ENCODE assay signal across 9 cellular contexts in genomic region chr1:84988588-84988987, GRCh38.
DNase-seq lines count a peak whose midpoint lies in the region; ATAC-seq, FAIRE-seq and TF ChIP-seq lines count a peak whose summit lies in the region.
"Had no signal": no experiment of that assay in that cellular context is flagged by ENCODE, and none has a peak within 500 bp of the region (broad histone marks: within the 10 kb centered on the region; RNA-seq: fewer than 3 reads in every experiment).

No MANE protein-coding gene starts in this region.

- H3K79me2 ChIP-seq in SU-DHL-6 (ENCODE audit: insufficient read depth, low read length) = peaks cover 75% of the 10 kb centered on the region

- no peak overlapping the region for H2AFZ ChIP-seq in SU-DHL-6 (ENCODE audit: low read depth, low read length, severe bottlenecking)

- H3K27ac ChIP-seq in SU-DHL-6 (ENCODE audit: low read depth, low read length) (peak overlapping the region; percentile 22; the same call in 1 of the 2 replicates), caudate nucleus (ENCODE audit: low read depth, low read length) (no peak overlapping the region)

- peak overlapping the region; percentile 32 for H3K4me2 ChIP-seq in SU-DHL-6 (ENCODE audit: low read depth, low read length, poor library complexity, severe bottlenecking)

- TF ChIP-seq CTCF in GM06990 (IDR thresholded peaks at IDR 0.05; ENCODE audit: insufficient read depth, low read length, poor library complexity, severe bottlenecking) = no peak
- TF ChIP-seq CTCF in SU-DHL-6 (IDR thresholded peaks at IDR 0.05; ENCODE audit: insufficient read depth, low read length, poor library complexity, severe bottlenecking) = no peak

- ATAC-seq in HG02938 (IDR thresholded peaks at IDR 0.05; ENCODE audit: unreplicated experiment) (peak; percentile 55), SK-N-SH treated with all-trans-retinoic acid at 6 μM for 48 hours (no peak)
- ATAC-seq: right cardiac atrium had no signal

- H3K4me3 ChIP-seq in GM06990 (replicated peaks; ENCODE audit: low read depth, low read length) (peak overlapping the region; percentile 17), SU-DHL-6 (ENCODE audit: insufficient read depth, low read length, poor library complexity, severe bottlenecking) (no peak overlapping the region)

- H3K9me3 ChIP-seq in SU-DHL-6 (ENCODE audit: insufficient read depth, low read length) = no peaks in the 10 kb centered on the region

- 0 out of 2 replicates have a peak, but pooled peaks cover 7% of the 10 kb centered on the region for H3F3A ChIP-seq in SU-DHL-6 (ENCODE audit: insufficient read depth)

- H3K27me3 ChIP-seq in GM06990 (replicated peaks; ENCODE audit: control insufficient read depth, insufficient read depth, low read length) (no peaks in the 10 kb centered on the region), SU-DHL-6 (ENCODE audit: low read length) (no peaks in the 10 kb centered on the region)

- H3K36me3 ChIP-seq in GM06990 (ENCODE audit: control insufficient read depth, insufficient read depth, low read length) (peaks cover 1% of the 10 kb centered on the region; the same call in 1 of the 2 replicates), SU-DHL-6 (ENCODE audit: low read length) (peaks cover 4% of the 10 kb centered on the region; the same call in 1 of the 2 replicates)

- FAIRE-seq in GM19239 (lab: Jason Lieb, UNC) = peak; percentile 98

- DNase-seq in GM06990 (ENCODE audit: extremely low read depth, insufficient read length) (peak; percentile 41), GM19239 (ENCODE audit: insufficient read length, low spot score) (no peak), C1 segment of cervical spinal cord (lab: John Stamatoyannopoulos, UW) (no peak), caudate nucleus (lab: John Stamatoyannopoulos, UW) (no peak)
- no peak for DNase-seq in activated CD4-positive, alpha-beta T cell treated with anti-CD3 and anti-CD28 coated beads for 48 hours
- DNase-seq: right cardiac atrium had no signal

- no peaks in the 10 kb centered on the region for H4K20me1 ChIP-seq in SU-DHL-6 (ENCODE audit: low read depth, low read length)

- H3K9me2 ChIP-seq in SU-DHL-6 (replicated peaks; ENCODE audit: insufficient read depth, low read length) = no peaks in the 10 kb centered on the region

- no peak overlapping the region for H3K9ac ChIP-seq in SU-DHL-6 (ENCODE audit: low read length)

TF ChIP-seq in SK-N-SH treated with all-trans-retinoic acid at 6 μM for 48 hours, 23 proteins besides CTCF, POLR2A, EP300 and RAD21:
- TF ChIP-seq, protein P1, sequence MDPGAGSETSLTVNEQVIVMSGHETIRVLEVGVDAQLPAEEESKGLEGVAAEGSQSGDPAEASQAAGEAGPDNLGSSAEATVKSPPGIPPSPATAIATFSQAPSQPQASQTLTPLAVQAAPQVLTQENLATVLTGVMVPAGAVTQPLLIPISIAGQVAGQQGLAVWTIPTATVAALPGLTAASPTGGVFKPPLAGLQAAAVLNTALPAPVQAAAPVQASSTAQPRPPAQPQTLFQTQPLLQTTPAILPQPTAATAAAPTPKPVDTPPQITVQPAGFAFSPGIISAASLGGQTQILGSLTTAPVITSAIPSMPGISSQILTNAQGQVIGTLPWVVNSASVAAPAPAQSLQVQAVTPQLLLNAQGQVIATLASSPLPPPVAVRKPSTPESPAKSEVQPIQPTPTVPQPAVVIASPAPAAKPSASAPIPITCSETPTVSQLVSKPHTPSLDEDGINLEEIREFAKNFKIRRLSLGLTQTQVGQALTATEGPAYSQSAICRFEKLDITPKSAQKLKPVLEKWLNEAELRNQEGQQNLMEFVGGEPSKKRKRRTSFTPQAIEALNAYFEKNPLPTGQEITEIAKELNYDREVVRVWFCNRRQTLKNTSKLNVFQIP (CRISPR knock-in tag; IDR thresholded peaks at IDR 0.05; ENCODE audit: borderline replicate concordance, low read depth) = no peak
TF ChIP-seq in SK-N-SH treated with all-trans-retinoic acid at 6 μM for 48 hours: peak in this region for 0.
